ENCODE assay signal across 8 cellular contexts in genomic region chr1:167687919-167688519, GRCh38. TPM values are rescaled to one million over a fixed set of nuclear protein-coding genes. Genes with fewer than 3 reads are reported as not detected.
DNase-seq lines count a peak whose midpoint lies in the region; ATAC-seq and TF ChIP-seq lines count a peak whose summit lies in the region.

No MANE protein-coding gene starts in this region.

- peaks cover 97% of the 10 kb centered on the region for H3K36me3 Mint-ChIP-seq in CD4-positive, alpha-beta T cell (ENCODE audit: low read depth)
- H3K36me3 Mint-ChIP-seq in activated naive CD4-positive, alpha-beta T cell treated with anti-CD3 and anti-CD28 coated beads, Interleukin-2, amount 50 U/mL, for 72 hours, result peaks cover 0 to 21% of the 10 kb centered on the region in 2 donors

- H3K4me3 ChIP-seq in NB4 (ENCODE audit: low read depth, low read length) (no peak overlapping the region), cardiac muscle cell (no peak overlapping the region)

- peak; percentile 85 for ATAC-seq in CD4-positive, alpha-beta T cell (ENCODE audit: poor library complexity)
- ATAC-seq in GM21423 (IDR thresholded peaks at IDR 0.05; ENCODE audit: unreplicated experiment) (peak; percentile 55), HG02938 (IDR thresholded peaks at IDR 0.05; ENCODE audit: unreplicated experiment) (no peak)
- peak; percentile 32 to 66 for ATAC-seq in activated naive CD4-positive, alpha-beta T cell treated with anti-CD3 and anti-CD28 coated beads, Interleukin-2, amount 50 U/mL, for 72 hours

- H3K4me3 Mint-ChIP-seq in CD4-positive, alpha-beta T cell, result no peak overlapping the region

- peaks cover 11% of the 10 kb centered on the region for H3K4me1 Mint-ChIP-seq in CD4-positive, alpha-beta T cell (ENCODE audit: low read depth)

- intact Hi-C loops in CD4-positive, alpha-beta T cell (cut with DNase I, micrococcal nuclease), result loop anchor here (1.0 to 2.0 kb wide), 4 partner anchors 51 to 88 kb away; no protein-coding TSS in a partner anchor

- TF ChIP-seq POLR2A in NB4 (IDR thresholded peaks at IDR 0.05; ENCODE audit: extremely low read depth, insufficient read length), result no peak

- POLR2A ChIA-PET in CD4-positive, alpha-beta T cell (lab: Charles Lee), result interaction anchor here (0.9 to 2.1 kb wide), 7 partner anchors 13 to 134 kb away, joined by 3 to 29 read pairs (median 4); partner anchors contain the start of gene CREG1

- no peaks in the 10 kb centered on the region for H3K9me3 Mint-ChIP-seq in CD4-positive, alpha-beta T cell
- no peaks in the 10 kb centered on the region for H3K9me3 Mint-ChIP-seq in activated naive CD4-positive, alpha-beta T cell treated with anti-CD3 and anti-CD28 coated beads, Interleukin-2, amount 50 U/mL, for 72 hours

- peak; percentile 40 to 81 (median 72) for DNase-seq in CD4-positive, alpha-beta T cell
- DNase-seq in NB4 (ENCODE audit: low read depth) (peak; percentile 81), SKM-1 (lab: John Stamatoyannopoulos, UW; ENCODE audit: unreplicated experiment) (peak; percentile 71), cardiac muscle cell (ENCODE audit: low read depth in 1 of 2, low spot score in 1 of 2) (peak; percentile 84 to 88), renal cortical epithelial cell (ENCODE audit: low read depth) (peak; percentile 74)
- DNase-seq in activated naive CD4-positive, alpha-beta T cell treated with anti-CD3 and anti-CD28 coated beads, Interleukin-2, amount 50 U/mL, for 72 hours (ENCODE audit: low spot score in 2 of 2), result peak in 1 of 2 donors; percentile 81

- H3K9me3 ChIP-seq in CD4-positive, alpha-beta T cell (ENCODE audit: control insufficient read depth, low read length), result no peaks in the 10 kb centered on the region
- H3K9me3 ChIP-seq in cardiac muscle cell (ENCODE audit: low read depth), result no peaks in the 10 kb centered on the region

- no peaks in the 10 kb centered on the region for H3K27me3 ChIP-seq in CD4-positive, alpha-beta T cell (ENCODE audit: control insufficient read depth, insufficient read depth, low read length)
- no peaks in the 10 kb centered on the region for H3K27me3 ChIP-seq in cardiac muscle cell

- H3K27ac Mint-ChIP-seq in CD4-positive, alpha-beta T cell, result peak overlapping the region; percentile 21
- peak overlapping the region in 1 of 2 donors; percentile 86 for H3K27ac Mint-ChIP-seq in activated naive CD4-positive, alpha-beta T cell treated with anti-CD3 and anti-CD28 coated beads, Interleukin-2, amount 50 U/mL, for 72 hours

- CTCF ChIA-PET in CD4-positive, alpha-beta T cell (lab: Charles Lee), result interaction anchor here (0.7 to 6.1 kb wide), 26 partner anchors 13 to 423 kb away, joined by 3 to 63 read pairs (median 4); partner anchors contain the start of gene CREG1

- no peaks in the 10 kb centered on the region for H3K27me3 Mint-ChIP-seq in CD4-positive, alpha-beta T cell

- TF ChIP-seq CTCF in CD4-positive, alpha-beta T cell (IDR thresholded peaks at IDR 0.05), result peak; percentile 92
- TF ChIP-seq CTCF in NB4 (IDR thresholded peaks at IDR 0.05; ENCODE audit: low read depth, low read length) (peak; percentile 85), cardiac muscle cell (IDR thresholded peaks at IDR 0.05; ENCODE audit: low read depth, low read length) (peak; percentile 86)

- H3K36me3 ChIP-seq in cardiac muscle cell, result peaks cover 38% of the 10 kb centered on the region

- no peak overlapping the region for H3K27ac ChIP-seq in CD4-positive, alpha-beta T cell (ENCODE audit: low read depth, low read length)
- peak overlapping the region; percentile 100 for H3K27ac ChIP-seq in cardiac muscle cell

- H3K4me1 ChIP-seq in cardiac muscle cell (ENCODE audit: low read depth), result peaks cover 37% of the 10 kb centered on the region

RNA-seq across cellular contexts. Expression of gene MPZL1, which starts 33.8 kb away (rescaled TPM):
- 1 to 10 TPM; 1.2 to 1.5 TPM for total RNA-seq in CD4-positive, alpha-beta T cell
- 10 to 100 TPM; 26.8 to 33.0 TPM for total RNA-seq in activated naive CD4-positive, alpha-beta T cell treated with anti-CD3 and anti-CD28 coated beads, Interleukin-2, amount 50 U/mL, for 72 hours
- total RNA-seq in cardiac muscle cell (65.0 and 107 TPM in 2 replicates), renal cortical epithelial cell (133 and 183 TPM in 2 replicates)
- 114 and 136 TPM in 2 replicates for polyA plus RNA-seq in cardiac muscle cell

RNA-seq across cellular contexts. Expression of gene RCSD1, which starts 58.0 kb away (rescaled TPM):
- 10 to 100 TPM; 42.3 to 44.6 TPM for total RNA-seq in CD4-positive, alpha-beta T cell
- total RNA-seq in activated naive CD4-positive, alpha-beta T cell treated with anti-CD3 and anti-CD28 coated beads, Interleukin-2, amount 50 U/mL, for 72 hours, result 10 to 100 TPM; 28.2 to 65.6 TPM
- total RNA-seq in cardiac muscle cell (317 and 386 TPM in 2 replicates), renal cortical epithelial cell (0.05 TPM in 1 of 2 replicates, not detected in the other)
- 77.3 and 100 TPM in 2 replicates for polyA plus RNA-seq in cardiac muscle cell

Comparison
In these comparisons a context has a peak if more than half of its experiments do, and no peak if none do; other contexts are left out.
1. RNA of gene MPZL1, which starts 33.8 kb away (total RNA-seq): 133 to 183 TPM in renal cortical epithelial cell, 65.0 to 107 TPM in cardiac muscle cell and 26.8 to 33.0 TPM in activated naive CD4-positive, alpha-beta T cell treated with anti-CD3 and anti-CD28 coated beads, Interleukin-2, amount 50 U/mL, for 72 hours; 1.2 to 1.5 TPM in CD4-positive, alpha-beta T cell; every median in the first group is over 10 times any median in the second.
2. RNA of gene RCSD1, which starts 58.0 kb away (total RNA-seq): 317 to 386 TPM in cardiac muscle cell, 28.2 to 65.6 TPM in activated naive CD4-positive, alpha-beta T cell treated with anti-CD3 and anti-CD28 coated beads, Interleukin-2, amount 50 U/mL, for 72 hours and 42.3 to 44.6 TPM in CD4-positive, alpha-beta T cell; 0.05 TPM in renal cortical epithelial cell; every median in the first group is over 10 times any median in the second.
3. Peak in every context shown above with its lines, with median percentiles within 50 percentile points of each other: CTCF ChIP-seq.